18 cellular contexts compared by ENCODE assay signal in the genomic region with DNA sequence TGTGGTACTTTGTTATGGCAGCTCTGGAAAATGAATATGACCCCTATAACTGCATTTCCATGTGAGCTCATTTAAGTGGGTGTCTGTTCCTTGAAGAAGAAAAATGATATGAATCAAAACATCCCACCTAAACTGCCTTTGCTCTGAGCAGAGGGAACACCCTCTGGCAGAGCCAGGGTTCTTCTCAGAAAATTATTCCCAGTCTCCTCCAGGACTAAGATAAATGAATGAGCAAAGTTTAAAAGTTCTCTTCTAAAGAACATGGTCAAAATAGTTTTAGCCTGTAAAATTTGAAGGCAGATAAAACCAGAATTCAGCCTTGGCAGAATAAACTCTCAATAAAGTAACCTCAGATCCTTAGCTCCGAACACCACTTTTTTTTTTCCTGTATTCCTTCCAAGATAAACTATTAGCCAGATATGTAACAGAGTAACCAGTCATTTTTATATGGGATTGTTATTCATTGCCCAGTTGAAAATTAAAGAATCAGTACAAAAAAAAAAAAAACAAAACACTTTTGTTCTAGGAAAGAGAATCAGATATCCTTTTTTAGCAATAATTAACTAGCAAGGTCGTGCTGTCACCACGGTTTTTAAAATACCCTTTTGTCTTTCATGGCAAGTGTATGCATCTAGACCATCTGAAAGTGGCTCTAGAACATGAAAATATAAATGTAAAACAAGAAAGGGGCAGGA.
DNase-seq lines count a peak whose midpoint lies in the region; ATAC-seq and TF ChIP-seq lines count a peak whose summit lies in the region.
"Had no signal": no experiment of that assay in that cellular context is flagged by ENCODE, and none has a peak within 500 bp of the region (broad histone marks: within the 10 kb centered on the region; RNA-seq: fewer than 3 reads in every experiment).

No MANE protein-coding gene starts in this region.

- no peaks in the 10 kb centered on the region for H3K9me2 ChIP-seq in hepatocyte (replicated peaks; ENCODE audit: insufficient read depth)

- peak overlapping the region; percentile 1 for H3K4me2 ChIP-seq in hepatocyte

- H3K4me3 ChIP-seq in hepatocyte (no peak overlapping the region), colonic mucosa (no peak overlapping the region)
- H3K4me3 ChIP-seq: Peyer's patch, skin epidermis had no signal

- peak overlapping the region; percentile 34 for H3K27ac Mint-ChIP-seq in chondrocyte (ENCODE audit: unreplicated experiment)
- H3K27ac Mint-ChIP-seq: activated CD8-positive, alpha-beta memory T cell treated with anti-CD3 and anti-CD28 coated beads, Interleukin-2, amount 10 ng/mL, durations not matched to agents 7 days and 5 days; natural killer cell treated with Interleukin-12 subunit alpha and Interleukin-12 subunit beta and Interleukin-15 and Interleukin-18, amount 100 ng/mL, for 72 hours; stimulated activated naive B cell treated with anti-CD40 and anti-IgM and Interleukin-4, amounts not matched to agents 10 μg/mL and 1 μg/mL and 100 μg/mL, for 72 hours had no signal

- H3K36me3 ChIP-seq in hepatocyte (replicated peaks; ENCODE audit: insufficient read depth, low read depth) (no peaks in the 10 kb centered on the region), colonic mucosa (no peaks in the 10 kb centered on the region)
- H3K36me3 ChIP-seq: Peyer's patch had no signal

- H2AFZ ChIP-seq in hepatocyte = no peak overlapping the region

- no peaks in the 10 kb centered on the region for H3K9me3 ChIP-seq in hepatocyte (ENCODE audit: low read depth)
- H3K9me3 ChIP-seq in colonic mucosa = no peaks in the 10 kb centered on the region
- H3K9me3 ChIP-seq: Peyer's patch had no signal

- TF ChIP-seq CTCF in chondrocyte (IDR thresholded peaks at IDR 0.05) = no peak
- no peak for TF ChIP-seq CTCF in hepatocyte (IDR thresholded peaks at IDR 0.05; ENCODE audit: poor library complexity)
- TF ChIP-seq CTCF in GM20000 (IDR thresholded peaks at IDR 0.05; ENCODE audit: extremely low read depth, missing control alignments) = no peak
- no peak for TF ChIP-seq CTCF in colonic mucosa (IDR thresholded peaks at IDR 0.05)
- no peak for TF ChIP-seq CTCF in GM13976 (IDR thresholded peaks at IDR 0.05; ENCODE audit: borderline replicate concordance, control extremely low read depth, extremely low read depth, insufficient read depth, missing control alignments)

- H4K20me1 ChIP-seq in hepatocyte (ENCODE audit: insufficient read depth, poor library complexity, severe bottlenecking) = no peaks in the 10 kb centered on the region

- no peaks in the 10 kb centered on the region for H3K27me3 ChIP-seq in hepatocyte
- no peaks in the 10 kb centered on the region for H3K27me3 ChIP-seq in colonic mucosa
- H3K27me3 ChIP-seq: Peyer's patch had no signal

- no peaks in the 10 kb centered on the region for H3K9me3 Mint-ChIP-seq in chondrocyte (ENCODE audit: low read depth)
- H3K9me3 Mint-ChIP-seq: natural killer cell treated with Interleukin-12 subunit alpha and Interleukin-12 subunit beta and Interleukin-15 and Interleukin-18, amount 100 ng/mL, for 72 hours; stimulated activated naive B cell treated with anti-CD40 and anti-IgM and Interleukin-4, amounts not matched to agents 10 μg/mL and 1 μg/mL and 100 μg/mL, for 72 hours had no signal

- ATAC-seq in sciatic nerve (peak; percentile 93), HG03095 (IDR thresholded peaks at IDR 0.05; ENCODE audit: unreplicated experiment) (no peak)
- ATAC-seq: activated CD4-positive, CD25-positive, alpha-beta regulatory T cell treated with anti-CD3 and anti-CD28 coated beads, Interleukin-2, amount 50 U/mL, for 24 hours; activated CD8-positive, alpha-beta memory T cell treated with anti-CD3 and anti-CD28 coated beads, Interleukin-2, amount 10 ng/mL, durations not matched to agents 7 days and 5 days; natural killer cell treated with Interleukin-12 subunit alpha and Interleukin-12 subunit beta and Interleukin-15 and Interleukin-18, amount 100 ng/mL, for 72 hours; stimulated activated naive B cell treated with anti-CD40 and anti-IgM and Interleukin-4, amounts not matched to agents 10 μg/mL and 1 μg/mL and 100 μg/mL, for 72 hours had no signal

- intact Hi-C loops in sciatic nerve (cut with DNase I) (no loop called here), colonic mucosa (cut with DNase I) (no loop called here)

- WGBS in hepatocyte (ENCODE audit: low lambda C conversion rate, missing lambda C conversion rate) = 38% methylated on average over 3 of the region's 3 CpGs

- H3K4me1 ChIP-seq in hepatocyte (ENCODE audit: insufficient read depth) (peaks cover 9% of the 10 kb centered on the region), colonic mucosa (no peaks in the 10 kb centered on the region)
- H3K4me1 ChIP-seq: Peyer's patch had no signal

- DNase-seq in EH (ENCODE audit: low read depth) (peak; percentile 35), chondrocyte (ENCODE audit: low spot score) (no peak), hepatocyte (ENCODE audit: low spot score) (no peak), sciatic nerve (ENCODE audit: low spot score) (no peak), GM20000 (ENCODE audit: low spot score) (no peak), colonic mucosa (no peak), GM13976 (ENCODE audit: low spot score) (no peak)
- DNase-seq: activated CD8-positive, alpha-beta memory T cell treated with anti-CD3 and anti-CD28 coated beads, Interleukin-2, amount 10 ng/mL, durations not matched to agents 7 days and 5 days; activated effector memory CD4-positive, alpha-beta T cell treated with Interleukin-2 at 50 U/mL for 16 hours; anterior cingulate cortex; dermis blood vessel endothelial cell; NCI-H1048; Peyer's patch; stimulated activated naive B cell treated with anti-CD40 and anti-IgM and Interleukin-4, amounts not matched to agents 10 μg/mL and 1 μg/mL and 100 μg/mL, for 72 hours had no signal

- H3K27ac ChIP-seq in hepatocyte (no peak overlapping the region), colonic mucosa (no peak overlapping the region)
- H3K27ac ChIP-seq: Peyer's patch, skin epidermis had no signal

- peaks cover 18% of the 10 kb centered on the region for H3K4me1 Mint-ChIP-seq in chondrocyte (ENCODE audit: low read depth)
- H3K4me1 Mint-ChIP-seq: activated CD8-positive, alpha-beta memory T cell treated with anti-CD3 and anti-CD28 coated beads, Interleukin-2, amount 10 ng/mL, durations not matched to agents 7 days and 5 days; stimulated activated naive B cell treated with anti-CD40 and anti-IgM and Interleukin-4, amounts not matched to agents 10 μg/mL and 1 μg/mL and 100 μg/mL, for 72 hours had no signal

- no peak overlapping the region for H3K4me3 Mint-ChIP-seq in chondrocyte (ENCODE audit: unreplicated experiment)
- H3K4me3 Mint-ChIP-seq: activated CD8-positive, alpha-beta memory T cell treated with anti-CD3 and anti-CD28 coated beads, Interleukin-2, amount 10 ng/mL, durations not matched to agents 7 days and 5 days; natural killer cell treated with Interleukin-12 subunit alpha and Interleukin-12 subunit beta and Interleukin-15 and Interleukin-18, amount 100 ng/mL, for 72 hours; stimulated activated naive B cell treated with anti-CD40 and anti-IgM and Interleukin-4, amounts not matched to agents 10 μg/mL and 1 μg/mL and 100 μg/mL, for 72 hours had no signal

- no peaks in the 10 kb centered on the region for H3K36me3 Mint-ChIP-seq in chondrocyte (ENCODE audit: low read depth)
- H3K36me3 Mint-ChIP-seq: activated CD8-positive, alpha-beta memory T cell treated with anti-CD3 and anti-CD28 coated beads, Interleukin-2, amount 10 ng/mL, durations not matched to agents 7 days and 5 days; natural killer cell treated with Interleukin-12 subunit alpha and Interleukin-12 subunit beta and Interleukin-15 and Interleukin-18, amount 100 ng/mL, for 72 hours; stimulated activated naive B cell treated with anti-CD40 and anti-IgM and Interleukin-4, amounts not matched to agents 10 μg/mL and 1 μg/mL and 100 μg/mL, for 72 hours had no signal

- in situ Hi-C loops in GM13976 (cut with MboI; ENCODE audit: low sequenced_read_pairs, unreplicated experiment) = no loop called here

- H3K9ac ChIP-seq in colonic mucosa (ENCODE audit: low read depth in 2 of 2, low read length in 2 of 2) = no peak overlapping the region

- H3K79me2 ChIP-seq in hepatocyte = no peaks in the 10 kb centered on the region

- H3K27me3 Mint-ChIP-seq in chondrocyte (ENCODE audit: low read depth) = no peaks in the 10 kb centered on the region
- H3K27me3 Mint-ChIP-seq: activated CD8-positive, alpha-beta memory T cell treated with anti-CD3 and anti-CD28 coated beads, Interleukin-2, amount 10 ng/mL, durations not matched to agents 7 days and 5 days; natural killer cell treated with Interleukin-12 subunit alpha and Interleukin-12 subunit beta and Interleukin-15 and Interleukin-18, amount 100 ng/mL, for 72 hours; stimulated activated naive B cell treated with anti-CD40 and anti-IgM and Interleukin-4, amounts not matched to agents 10 μg/mL and 1 μg/mL and 100 μg/mL, for 72 hours had no signal
